25 cellular contexts compared by ENCODE assay signal in the genomic region with DNA sequence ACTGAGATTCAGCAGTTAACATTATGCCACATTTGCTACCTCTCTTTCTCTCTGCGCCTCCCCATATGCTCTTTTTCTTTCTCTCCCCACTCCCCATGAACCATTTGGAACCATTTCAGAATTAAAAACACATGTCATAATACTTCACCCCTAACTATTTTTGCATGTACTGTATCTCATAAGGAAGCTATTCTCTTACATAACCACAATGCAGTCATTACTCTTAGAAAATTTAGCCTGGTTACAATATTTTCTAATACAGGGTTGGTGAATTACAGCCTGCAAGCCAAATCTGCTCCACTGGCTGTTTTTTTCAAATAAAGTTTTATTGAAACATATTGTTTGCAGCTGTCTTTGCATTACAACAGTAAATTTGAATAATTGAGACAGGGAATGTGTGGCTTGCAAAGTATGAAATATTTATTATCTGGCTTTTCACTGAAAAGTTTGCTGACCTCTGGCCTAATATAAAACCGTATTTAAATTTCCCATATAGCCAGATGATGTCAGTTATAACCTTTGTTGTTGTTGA.
"Had no signal": no experiment of that assay in that cellular context is flagged by ENCODE, and none has a peak within 500 bp of the region (broad histone marks: within the 10 kb centered on the region; RNA-seq: fewer than 3 reads in every experiment).

No MANE protein-coding gene starts in this region.

- H3K27ac ChIP-seq: body of pancreas, cardiac muscle cell, gastrocnemius medialis, VCaP had no signal

- H3K27me3 Mint-ChIP-seq: activated CD4-positive, alpha-beta memory T cell treated with anti-CD3 and anti-CD28 coated beads, Interleukin-2, amount 10 ng/mL, durations not matched to agents 7 days and 5 days; activated CD4-positive, alpha-beta T cell treated with anti-CD3 and anti-CD28 coated beads, Interleukin-2, amount 10 ng/mL, durations not matched to agents 24 days and 14 days; activated naive CD8-positive, alpha-beta T cell treated with anti-CD3 and anti-CD28 coated beads, Interleukin-2, amount 50 U/mL, for 24 hours had no signal

- H3K4me2 ChIP-seq: smooth muscle cell had no signal

- H3K9me3 Mint-ChIP-seq: activated CD4-positive, alpha-beta memory T cell treated with anti-CD3 and anti-CD28 coated beads, Interleukin-2, amount 10 ng/mL, durations not matched to agents 7 days and 5 days; activated CD4-positive, alpha-beta T cell treated with anti-CD3 and anti-CD28 coated beads, Interleukin-2, amount 10 ng/mL, durations not matched to agents 24 days and 14 days; activated naive CD8-positive, alpha-beta T cell treated with anti-CD3 and anti-CD28 coated beads, Interleukin-2, amount 50 U/mL, for 24 hours; activated T-helper 1 cell treated with anti-CD3 and anti-CD28 coated beads, Interleukin-12 subunit alpha, Interleukin-12 subunit beta, Interleukin-2, Interleukin-4 antibody, amounts not matched to agents 30 ng/mL and 10 ng/mL and 1 ng/mL, durations not matched to agents 14 hours and 24 hours and 36 hours; dendritic cell treated with granulocyte-macrophage colony-stimulating factor and Interleukin-4, amounts not matched to agents 40 ng/mL and 50 ng/mL, for 4 days had no signal

- H3K4me3 Mint-ChIP-seq: activated CD4-positive, alpha-beta memory T cell treated with anti-CD3 and anti-CD28 coated beads, Interleukin-2, amount 10 ng/mL, durations not matched to agents 7 days and 5 days; activated CD4-positive, alpha-beta T cell treated with anti-CD3 and anti-CD28 coated beads, Interleukin-2, amount 10 ng/mL, durations not matched to agents 24 days and 14 days; activated naive CD8-positive, alpha-beta T cell treated with anti-CD3 and anti-CD28 coated beads, Interleukin-2, amount 50 U/mL, for 24 hours; activated T-helper 1 cell treated with anti-CD3 and anti-CD28 coated beads, Interleukin-12 subunit alpha, Interleukin-12 subunit beta, Interleukin-2, Interleukin-4 antibody, amounts not matched to agents 30 ng/mL and 10 ng/mL and 1 ng/mL, durations not matched to agents 14 hours and 24 hours and 36 hours; dendritic cell treated with granulocyte-macrophage colony-stimulating factor and Interleukin-4, amounts not matched to agents 40 ng/mL and 50 ng/mL, for 4 days had no signal

- H3K9me3 ChIP-seq: body of pancreas, gastrocnemius medialis had no signal

- ATAC-seq: activated CD4-positive, CD25-positive, alpha-beta regulatory T cell treated with anti-CD3 and anti-CD28 coated beads, Interleukin-2, amount 50 U/mL, for 24 hours; activated naive CD8-positive, alpha-beta T cell treated with anti-CD3 and anti-CD28 coated beads, Interleukin-2, amount 50 U/mL, for 24 hours; body of pancreas; gastrocnemius medialis; left cardiac atrium; sciatic nerve had no signal

- H3K27ac Mint-ChIP-seq: activated CD4-positive, alpha-beta memory T cell treated with anti-CD3 and anti-CD28 coated beads, Interleukin-2, amount 10 ng/mL, durations not matched to agents 7 days and 5 days; activated CD4-positive, alpha-beta T cell treated with anti-CD3 and anti-CD28 coated beads, Interleukin-2, amount 10 ng/mL, durations not matched to agents 24 days and 14 days; activated naive CD8-positive, alpha-beta T cell treated with anti-CD3 and anti-CD28 coated beads, Interleukin-2, amount 50 U/mL, for 24 hours; activated T-helper 1 cell treated with anti-CD3 and anti-CD28 coated beads, Interleukin-12 subunit alpha, Interleukin-12 subunit beta, Interleukin-2, Interleukin-4 antibody, amounts not matched to agents 30 ng/mL and 10 ng/mL and 1 ng/mL, durations not matched to agents 14 hours and 24 hours and 36 hours; dendritic cell treated with granulocyte-macrophage colony-stimulating factor and Interleukin-4, amounts not matched to agents 40 ng/mL and 50 ng/mL, for 4 days had no signal

- H3K4me1 Mint-ChIP-seq: activated naive CD8-positive, alpha-beta T cell treated with anti-CD3 and anti-CD28 coated beads, Interleukin-2, amount 50 U/mL, for 24 hours had no signal

- FAIRE-seq: endometrium had no signal

- H3K4me3 ChIP-seq: body of pancreas, cardiac muscle cell, gastrocnemius medialis, smooth muscle cell had no signal

- H3K4me1 ChIP-seq: body of pancreas, gastrocnemius medialis had no signal

- H3K27me3 ChIP-seq: body of pancreas, cardiac muscle cell, gastrocnemius medialis had no signal

- DNase-seq: activated CD4-positive, alpha-beta memory T cell treated with anti-CD3 and anti-CD28 coated beads, Interleukin-2, amount 10 ng/mL, durations not matched to agents 7 days and 5 days; activated CD4-positive, alpha-beta T cell treated with anti-CD3 and anti-CD28 coated beads, Interleukin-2, amount 10 ng/mL, durations not matched to agents 24 days and 14 days; activated gamma-delta T cell; activated naive CD4-positive, alpha-beta T cell treated with anti-CD3 and anti-CD28 coated beads, Interleukin-2, amount 50 U/mL, for 16 hours; activated naive CD8-positive, alpha-beta T cell treated with anti-CD3 and anti-CD28 coated beads, Interleukin-2, amount 50 U/mL, for 24 hours; activated T-cell treated with anti-CD3 and anti-CD28 coated beads for 4 hours; anterior cingulate cortex; body of pancreas; effector CD4-positive, alpha-beta T cell; erythroblast; gastrocnemius medialis; hypothalamus; islet precursor cell; left cardiac atrium; posterior cingulate gyrus; stimulated activated CD4-positive, alpha-beta T cell treated with anti-CD3 and anti-CD28 coated beads, Interleukin-15, amount 100 ng/mL, for 24 hours; stimulated activated naive CD4-positive, alpha-beta T cell treated with Interleukin-2 at 50 U/mL for 16 hours had no signal
